17 cellular contexts compared by ENCODE assay signal in the genomic region with DNA sequence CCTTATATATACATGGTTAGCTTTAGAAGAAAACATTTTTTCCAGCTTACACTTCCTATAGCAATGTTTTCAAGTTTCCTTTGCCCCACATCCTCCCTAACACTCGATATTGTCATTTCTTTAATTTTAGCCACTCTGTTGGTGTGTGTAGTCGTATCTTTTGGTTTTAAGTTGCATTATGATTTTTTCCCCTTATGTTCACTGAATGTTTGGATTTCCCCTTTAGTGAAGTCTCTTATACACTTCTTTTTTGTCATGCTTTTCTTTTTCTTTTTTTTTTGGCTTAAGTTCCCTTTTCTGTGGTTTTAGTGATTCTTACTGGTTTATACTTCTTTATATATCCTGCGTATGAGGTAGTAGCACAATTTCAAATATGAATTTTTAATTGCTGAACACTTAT. TPM values are rescaled to one million over a fixed set of nuclear protein-coding genes. Genes with fewer than 3 reads are reported as not detected.
DNase-seq lines count a peak whose midpoint lies in the region; ATAC-seq, FAIRE-seq and TF ChIP-seq lines count a peak whose summit lies in the region.
"Had no signal": no experiment of that assay in that cellular context is flagged by ENCODE, and none has a peak within 500 bp of the region (broad histone marks: within the 10 kb centered on the region; RNA-seq: fewer than 3 reads in every experiment).

No MANE protein-coding gene starts in this region.

- DNase-seq in activated naive CD4-positive, alpha-beta T cell treated with anti-CD3 and anti-CD28 coated beads for 36 hours, result no peak
- no peak for DNase-seq in activated T-helper 1 cell treated with anti-CD3 and anti-CD28 coated beads, Interleukin-12 subunit alpha, Interleukin-12 subunit beta, Interleukin-2, Interleukin-4 antibody, amounts not matched to agents 30 ng/mL and 10 ng/mL and 1 ng/mL, durations not matched to agents 14 hours and 24 hours and 36 hours (ENCODE audit: low spot score)
- DNase-seq in body of pancreas, result no peak
- no peak for DNase-seq in kidney
- DNase-seq in NCI-H82 treated with DMSO at 0.1 percent for 48 hours (lab: John Stamatoyannopoulos, UW; ENCODE audit: unreplicated experiment), result no peak
- DNase-seq: ACHN; CD8-positive, alpha-beta T cell; DND-41; GF-D8; H7; NCI-H146; NCI-H2227 treated with DMSO at 0.1 percent for 48 hours; NCI-H524 treated with DMSO at 0.1 percent for 48 hours; NK-92 treated with Interleukin-12 subunit alpha and Interleukin-12 subunit beta, amount 100 ng/mL, for 24 hours had no signal

- H3K36me3 Mint-ChIP-seq in activated naive CD4-positive, alpha-beta T cell treated with anti-CD3 and anti-CD28 coated beads, Interleukin-2, amount 50 U/mL, for 24 hours, result peaks cover 10% of the 10 kb centered on the region
- peaks cover 14% of the 10 kb centered on the region for H3K36me3 Mint-ChIP-seq in activated naive CD4-positive, alpha-beta T cell treated with anti-CD3 and anti-CD28 coated beads for 36 hours (ENCODE audit: low read depth)
- H3K36me3 Mint-ChIP-seq in activated T-helper 1 cell treated with anti-CD3 and anti-CD28 coated beads, Interleukin-12 subunit alpha, Interleukin-12 subunit beta, Interleukin-2, Interleukin-4 antibody, amounts not matched to agents 30 ng/mL and 10 ng/mL and 1 ng/mL, durations not matched to agents 14 hours and 24 hours and 36 hours (ENCODE audit: low read depth), result peaks cover 27% of the 10 kb centered on the region
- peaks cover 28% of the 10 kb centered on the region for H3K36me3 Mint-ChIP-seq in stimulated activated memory B cell treated with anti-CD40 and anti-IgM and Interleukin-4, amounts not matched to agents 10 μg/mL and 1 μg/mL and 100 μg/mL, for 72 hours

- H3K9me3 ChIP-seq in body of pancreas (no peaks in the 10 kb centered on the region), kidney (ENCODE audit: control insufficient read depth in 1 of 2, low read length in 2 of 2) (no peaks in the 10 kb centered on the region)

- no peak for FAIRE-seq in kidney (lab: Jason Lieb, UNC)

- H3K9me3 Mint-ChIP-seq in activated naive CD4-positive, alpha-beta T cell treated with anti-CD3 and anti-CD28 coated beads, Interleukin-2, amount 50 U/mL, for 24 hours, result no peaks in the 10 kb centered on the region
- peaks cover 2% of the 10 kb centered on the region for H3K9me3 Mint-ChIP-seq in activated naive CD4-positive, alpha-beta T cell treated with anti-CD3 and anti-CD28 coated beads for 36 hours
- no peaks in the 10 kb centered on the region for H3K9me3 Mint-ChIP-seq in activated T-helper 1 cell treated with anti-CD3 and anti-CD28 coated beads, Interleukin-12 subunit alpha, Interleukin-12 subunit beta, Interleukin-2, Interleukin-4 antibody, amounts not matched to agents 30 ng/mL and 10 ng/mL and 1 ng/mL, durations not matched to agents 14 hours and 24 hours and 36 hours
- no peaks in the 10 kb centered on the region for H3K9me3 Mint-ChIP-seq in stimulated activated memory B cell treated with anti-CD40 and anti-IgM and Interleukin-4, amounts not matched to agents 10 μg/mL and 1 μg/mL and 100 μg/mL, for 72 hours
- H3K9me3 Mint-ChIP-seq: CD8-positive, alpha-beta T cell had no signal

- H3K36me3 ChIP-seq in body of pancreas (replicated peaks in 1 of 2; ENCODE audit: insufficient read depth in 1 of 2, low read depth in 2 of 2) (peaks cover 0 to 3% of the 10 kb centered on the region in 2 donors), kidney (ENCODE audit: control insufficient read depth in 1 of 2, insufficient read depth in 2 of 2, low read length in 2 of 2) (peaks cover 0 to 2% of the 10 kb centered on the region in 2 donors)

- H3K27ac ChIP-seq in body of pancreas (no peak overlapping the region), kidney (ENCODE audit: low read depth in 2 of 2, low read length in 2 of 2) (no peak overlapping the region)

- no peak overlapping the region for H3K4me3 Mint-ChIP-seq in activated naive CD4-positive, alpha-beta T cell treated with anti-CD3 and anti-CD28 coated beads, Interleukin-2, amount 50 U/mL, for 24 hours
- H3K4me3 Mint-ChIP-seq in activated naive CD4-positive, alpha-beta T cell treated with anti-CD3 and anti-CD28 coated beads for 36 hours, result no peak overlapping the region
- H3K4me3 Mint-ChIP-seq in activated T-helper 1 cell treated with anti-CD3 and anti-CD28 coated beads, Interleukin-12 subunit alpha, Interleukin-12 subunit beta, Interleukin-2, Interleukin-4 antibody, amounts not matched to agents 30 ng/mL and 10 ng/mL and 1 ng/mL, durations not matched to agents 14 hours and 24 hours and 36 hours, result no peak overlapping the region
- H3K4me3 Mint-ChIP-seq in stimulated activated memory B cell treated with anti-CD40 and anti-IgM and Interleukin-4, amounts not matched to agents 10 μg/mL and 1 μg/mL and 100 μg/mL, for 72 hours, result no peak overlapping the region
- H3K4me3 Mint-ChIP-seq: CD8-positive, alpha-beta T cell had no signal

- no peak overlapping the region for H3K9ac ChIP-seq in kidney (ENCODE audit: low read length in 2 of 2)

- no peak for TF ChIP-seq POLR2A in body of pancreas (IDR thresholded peaks at IDR 0.05)

- intact Hi-C loops in activated naive CD4-positive, alpha-beta T cell treated with anti-CD3 and anti-CD28 coated beads for 36 hours (cut with micrococcal nuclease), result no loop called here
- intact Hi-C loops in activated T-helper 1 cell treated with anti-CD3 and anti-CD28 coated beads, Interleukin-12 subunit alpha, Interleukin-12 subunit beta, Interleukin-2, Interleukin-4 antibody, amounts not matched to agents 30 ng/mL and 10 ng/mL and 1 ng/mL, durations not matched to agents 14 hours and 24 hours and 36 hours (cut with micrococcal nuclease), result loop anchor here (5.0 kb wide), 1 partner anchor 59 kb away; a partner anchor contains a TSS
- intact Hi-C loops in body of pancreas (cut with DNase I), result no loop called here
- intact Hi-C loops in kidney (cut with DNase I), result no loop called here

- CTCF ChIA-PET in activated naive CD4-positive, alpha-beta T cell treated with anti-CD3 and anti-CD28 coated beads for 36 hours (lab: Charles Lee), result interaction anchor here (2.7 kb wide), 1 partner anchor 11 kb away, joined by 17 read pairs; no protein-coding TSS in a partner anchor

- no peak overlapping the region for H3K4me3 ChIP-seq in body of pancreas
- no peak overlapping the region for H3K4me3 ChIP-seq in kidney (ENCODE audit: low read length in 2 of 2)

- peak overlapping the region; percentile 12 for H3K27ac Mint-ChIP-seq in activated naive CD4-positive, alpha-beta T cell treated with anti-CD3 and anti-CD28 coated beads, Interleukin-2, amount 50 U/mL, for 24 hours
- no peak overlapping the region for H3K27ac Mint-ChIP-seq in activated naive CD4-positive, alpha-beta T cell treated with anti-CD3 and anti-CD28 coated beads for 36 hours
- H3K27ac Mint-ChIP-seq in activated T-helper 1 cell treated with anti-CD3 and anti-CD28 coated beads, Interleukin-12 subunit alpha, Interleukin-12 subunit beta, Interleukin-2, Interleukin-4 antibody, amounts not matched to agents 30 ng/mL and 10 ng/mL and 1 ng/mL, durations not matched to agents 14 hours and 24 hours and 36 hours, result peak overlapping the region; percentile 46
- peak overlapping the region; percentile 77 for H3K27ac Mint-ChIP-seq in stimulated activated memory B cell treated with anti-CD40 and anti-IgM and Interleukin-4, amounts not matched to agents 10 μg/mL and 1 μg/mL and 100 μg/mL, for 72 hours

- TF ChIP-seq CTCF in body of pancreas (IDR thresholded peaks at IDR 0.05) (no peak), kidney (IDR thresholded peaks at IDR 0.05; ENCODE audit: borderline replicate concordance, extremely low read depth, insufficient read depth) (no peak)

- peaks cover 1% of the 10 kb centered on the region for H3K4me1 ChIP-seq in body of pancreas
- no peaks in the 10 kb centered on the region for H3K4me1 ChIP-seq in kidney (ENCODE audit: control insufficient read depth in 1 of 2, insufficient read depth in 1 of 2, low read depth in 1 of 2, low read length in 2 of 2)

- H3K27me3 Mint-ChIP-seq in activated naive CD4-positive, alpha-beta T cell treated with anti-CD3 and anti-CD28 coated beads, Interleukin-2, amount 50 U/mL, for 24 hours, result no peaks in the 10 kb centered on the region
- no peaks in the 10 kb centered on the region for H3K27me3 Mint-ChIP-seq in activated naive CD4-positive, alpha-beta T cell treated with anti-CD3 and anti-CD28 coated beads for 36 hours (ENCODE audit: low read depth)
- H3K27me3 Mint-ChIP-seq in activated T-helper 1 cell treated with anti-CD3 and anti-CD28 coated beads, Interleukin-12 subunit alpha, Interleukin-12 subunit beta, Interleukin-2, Interleukin-4 antibody, amounts not matched to agents 30 ng/mL and 10 ng/mL and 1 ng/mL, durations not matched to agents 14 hours and 24 hours and 36 hours (ENCODE audit: insufficient read depth), result no peaks in the 10 kb centered on the region
- no peaks in the 10 kb centered on the region for H3K27me3 Mint-ChIP-seq in stimulated activated memory B cell treated with anti-CD40 and anti-IgM and Interleukin-4, amounts not matched to agents 10 μg/mL and 1 μg/mL and 100 μg/mL, for 72 hours

- no peaks in the 10 kb centered on the region for H3K27me3 ChIP-seq in body of pancreas

- H3K4me1 Mint-ChIP-seq in activated naive CD4-positive, alpha-beta T cell treated with anti-CD3 and anti-CD28 coated beads, Interleukin-2, amount 50 U/mL, for 24 hours, result peaks cover 28% of the 10 kb centered on the region
- H3K4me1 Mint-ChIP-seq in activated naive CD4-positive, alpha-beta T cell treated with anti-CD3 and anti-CD28 coated beads for 36 hours (ENCODE audit: low read depth), result peaks cover 11% of the 10 kb centered on the region
- peaks cover 17% of the 10 kb centered on the region for H3K4me1 Mint-ChIP-seq in activated T-helper 1 cell treated with anti-CD3 and anti-CD28 coated beads, Interleukin-12 subunit alpha, Interleukin-12 subunit beta, Interleukin-2, Interleukin-4 antibody, amounts not matched to agents 30 ng/mL and 10 ng/mL and 1 ng/mL, durations not matched to agents 14 hours and 24 hours and 36 hours (ENCODE audit: low read depth)
- H3K4me1 Mint-ChIP-seq in stimulated activated memory B cell treated with anti-CD40 and anti-IgM and Interleukin-4, amounts not matched to agents 10 μg/mL and 1 μg/mL and 100 μg/mL, for 72 hours, result peaks cover 23% of the 10 kb centered on the region

- peak; percentile 53 for ATAC-seq in HG02610 (IDR thresholded peaks at IDR 0.05; ENCODE audit: unreplicated experiment)
- no peak for ATAC-seq in stimulated activated memory B cell treated with anti-CD40 and anti-IgM and Interleukin-4, amounts not matched to agents 10 μg/mL and 1 μg/mL and 100 μg/mL, for 72 hours
- no peak for ATAC-seq in body of pancreas
- ATAC-seq: CD8-positive, alpha-beta T cell had no signal

- WGBS in body of pancreas, 2 donors, result 82 to 91% methylated on average over 3 of the region's 3 CpGs

RNA-seq across cellular contexts. Expression of a gene that starts 58.8 kb away (rescaled TPM):
- 10 to 100 TPM; 27.4 to 28.9 TPM for total RNA-seq in activated naive CD4-positive, alpha-beta T cell treated with anti-CD3 and anti-CD28 coated beads for 36 hours
- total RNA-seq in activated T-helper 1 cell treated with anti-CD3 and anti-CD28 coated beads, Interleukin-12 subunit alpha, Interleukin-12 subunit beta, Interleukin-2, Interleukin-4 antibody, amounts not matched to agents 30 ng/mL and 10 ng/mL and 1 ng/mL, durations not matched to agents 14 hours and 24 hours and 36 hours, result 35.9 and 41.4 TPM in 2 replicates
- total RNA-seq in body of pancreas (10 to 100 TPM; 40.5 to 48.5 TPM), kidney (47.1 TPM)
- 7.1 TPM for polyA plus RNA-seq in kidney (ENCODE audit: insufficient read depth, low read depth, low replicate concordance)
